Comparison of ENCODE assay signal across 18 cellular contexts in genomic region chr17:29079433-29079832, GRCh38. TPM values are rescaled to one million over a fixed set of nuclear protein-coding genes. Genes with fewer than 3 reads are reported as not detected.
A peak's percentile ranks its signal among the peaks of the same experiment; 100 is the strongest.
DNase-seq lines count a peak whose midpoint lies in the region; ATAC-seq, FAIRE-seq and TF ChIP-seq lines count a peak whose summit lies in the region.
"Had no signal": no experiment of that assay in that cellular context is flagged by ENCODE, and none has a peak within 500 bp of the region (broad histone marks: within the 10 kb centered on the region; RNA-seq: fewer than 3 reads in every experiment).

No MANE protein-coding gene starts in this region.

- 96% methylated on average over 12 of the region's 16 CpGs for WGBS in HepG2 (ENCODE audit: low lambda C conversion rate)
- 100% methylated on average over 1 of the region's 16 CpGs for WGBS in right lobe of liver (ENCODE audit: insufficient coverage, low coverage, low lambda C conversion rate, missing lambda C conversion rate)
- WGBS in neuronal stem cell (ENCODE audit: extremely low coverage in 2 of 2, insufficient read length in 2 of 2, insufficient replicate concordance in 1 of 2), 2 donors: no CpG with 5 or more reads among the region's 16 CpGs
- 92 to 94% methylated on average over 16 of the region's 16 CpGs for WGBS in aorta, 2 donors

- no peak overlapping the region for H3K9ac ChIP-seq in HepG2 (ENCODE audit: insufficient read depth, low read depth, low read length)
- no peak overlapping the region for H3K9ac ChIP-seq in neuronal stem cell (ENCODE audit: low read depth, low read length, poor library complexity)
- H3K9ac ChIP-seq: GM23248 had no signal

- H3K36me3 Mint-ChIP-seq in activated CD4-positive, alpha-beta T cell treated with anti-CD3 and anti-CD28 coated beads, Interleukin-2, amount 10 ng/mL, durations not matched to agents 7 days and 5 days (ENCODE audit: low read depth): peaks cover 15% of the 10 kb centered on the region

- H2BK15ac ChIP-seq in neuronal stem cell (ENCODE audit: low read length): no peak overlapping the region

- no peak overlapping the region for H4K91ac ChIP-seq in neuronal stem cell (ENCODE audit: low read depth, low read length, poor library complexity)

- no peak overlapping the region for H3K14ac ChIP-seq in neuronal stem cell (ENCODE audit: low read length)

- H2BK12ac ChIP-seq in neuronal stem cell (ENCODE audit: low read length): no peak overlapping the region

- no peak overlapping the region for H3K18ac ChIP-seq in neuronal stem cell (ENCODE audit: low read length)

- H3K79me2 ChIP-seq in HepG2 (ENCODE audit: insufficient read depth, low read length): no peaks in the 10 kb centered on the region

- POLR2A ChIA-PET in HepG2 (lab: Yijun Ruan, JAX): no interaction called here
- POLR2A ChIA-PET in activated CD4-positive, alpha-beta T cell treated with anti-CD3 and anti-CD28 coated beads, Interleukin-2, amount 10 ng/mL, durations not matched to agents 7 days and 5 days (lab: Charles Lee): no interaction called here

- in situ Hi-C loops in HepG2 (cut with HindIII; ENCODE audit: extremely low pct_ligation_motif_present, low pct_unique_long_range_greater_than_20kb): no loop called here
- in situ Hi-C loops in GM13976 (cut with MboI; ENCODE audit: low sequenced_read_pairs, unreplicated experiment): no loop called here

- BruUV-seq in HepG2 (replicated peaks; lab: Mats Ljungman, UMichigan): no TSS peak

- H3K27ac ChIP-seq in HepG2 (ENCODE audit: extremely low read length, insufficient read depth, low read length): no peak overlapping the region
- no peak overlapping the region for H3K27ac ChIP-seq in right lobe of liver
- H3K27ac ChIP-seq in caudate nucleus (ENCODE audit: low read depth, low read length): peak overlapping the region; percentile 77
- no peak overlapping the region for H3K27ac ChIP-seq in neuronal stem cell (replicated peaks; ENCODE audit: low read length)
- H3K27ac ChIP-seq in aorta (ENCODE audit: low read depth in 1 of 2, low read length in 2 of 2): no peak overlapping the region
- H3K27ac ChIP-seq: GM23248 had no signal

- H3K9me3 ChIP-seq in HepG2 (ENCODE audit: low read length): no peaks in the 10 kb centered on the region
- no peaks in the 10 kb centered on the region for H3K9me3 ChIP-seq in right lobe of liver
- no peaks in the 10 kb centered on the region for H3K9me3 ChIP-seq in neuronal stem cell (replicated peaks in 1 of 2; ENCODE audit: control insufficient read depth in 2 of 2, insufficient read depth in 1 of 2, low read depth in 1 of 2, low read length in 2 of 2)
- no peaks in the 10 kb centered on the region for H3K9me3 ChIP-seq in aorta (ENCODE audit: control insufficient read depth, low read length)

- no peak for FAIRE-seq in HepG2 (lab: Jason Lieb, UNC)
- FAIRE-seq: GM12891, K562 had no signal

- H3K36me3 ChIP-seq in HepG2 (replicated peaks in 1 of 2; ENCODE audit: control insufficient read depth in 1 of 2, insufficient read depth in 2 of 2, low read length in 2 of 2) (peaks cover 10 to 36% of the 10 kb centered on the region in 2 experiments), right lobe of liver (peaks cover 0 to 59% (median 20%) of the 10 kb centered on the region in 4 donors), neuronal stem cell (replicated peaks in 1 of 2; ENCODE audit: control insufficient read depth in 2 of 2, insufficient read depth in 2 of 2, low read length in 2 of 2) (peaks cover 7 to 53% of the 10 kb centered on the region in 2 donors), aorta (ENCODE audit: control insufficient read depth in 1 of 2, insufficient read depth in 2 of 2, low read length in 1 of 2) (peaks cover 0 to 11% of the 10 kb centered on the region in 2 donors)

- H2BK5ac ChIP-seq in neuronal stem cell (ENCODE audit: low read length): no peak overlapping the region

- H4K8ac ChIP-seq in neuronal stem cell (ENCODE audit: low read depth, low read length): no peak overlapping the region

- H3K23ac ChIP-seq in neuronal stem cell (ENCODE audit: low read depth, low read length, poor library complexity): peak overlapping the region; percentile 70

- intact Hi-C loops in HepG2 (cut with micrococcal nuclease; ENCODE audit: unreplicated experiment): loop anchor here (5.0 to 10.0 kb wide), 2 partner anchors 37 to 115 kb away; partner anchors contain the start of gene PIPOX
- intact Hi-C loops in right lobe of liver (cut with DNase I): no loop called here
- intact Hi-C loops in aorta (cut with DNase I): no loop called here

- peaks cover 24% of the 10 kb centered on the region for H3K4me1 ChIP-seq in HepG2 (ENCODE audit: insufficient read depth, low read length)
- H3K4me1 ChIP-seq in right lobe of liver: peaks cover 0 to 9% (median 0%) of the 10 kb centered on the region in 4 donors
- H3K4me1 ChIP-seq in neuronal stem cell (ENCODE audit: control insufficient read depth in 2 of 2, insufficient read depth in 1 of 2, low read depth in 1 of 2, low read length in 2 of 2): peaks cover 0 to 4% of the 10 kb centered on the region in 2 donors
- H3K4me1 ChIP-seq in aorta (ENCODE audit: control insufficient read depth in 1 of 2, insufficient read depth in 2 of 2, low read length in 2 of 2): no peaks in the 10 kb centered on the region

- TF ChIP-seq POLR2A in HepG2 (IDR thresholded peaks at IDR 0.05; ENCODE audit: insufficient read depth in 1 of 2, low read depth in 2 of 2, low read length in 2 of 2): no peak
- TF ChIP-seq POLR2A in right lobe of liver (IDR thresholded peaks at IDR 0.05): no peak

- ATAC-seq in HepG2 (no peak), right lobe of liver (no peak), aorta (ENCODE audit: low FRiP score) (no peak)
- ATAC-seq: K562 had no signal

- no peaks in the 10 kb centered on the region for H3K79me1 ChIP-seq in neuronal stem cell (ENCODE audit: low read depth, low read length)

- H3K4me2 ChIP-seq in HepG2 (ENCODE audit: low read depth, low read length) (no peak overlapping the region), neuronal stem cell (ENCODE audit: insufficient read depth, low read length, poor library complexity, severe bottlenecking) (no peak overlapping the region)

- H3K4me1 Mint-ChIP-seq in activated CD4-positive, alpha-beta T cell treated with anti-CD3 and anti-CD28 coated beads, Interleukin-2, amount 10 ng/mL, durations not matched to agents 7 days and 5 days: no peaks in the 10 kb centered on the region
- H3K4me1 Mint-ChIP-seq: B cell had no signal

- no peak overlapping the region for H3K4ac ChIP-seq in neuronal stem cell (ENCODE audit: low read length)

- H3K9me3 Mint-ChIP-seq in activated CD4-positive, alpha-beta T cell treated with anti-CD3 and anti-CD28 coated beads, Interleukin-2, amount 10 ng/mL, durations not matched to agents 7 days and 5 days: no peaks in the 10 kb centered on the region
- H3K9me3 Mint-ChIP-seq: CD4-positive, alpha-beta T cell; HFFc6 had no signal

- H2AK5ac ChIP-seq in neuronal stem cell (ENCODE audit: low read depth, low read length): peak overlapping the region; percentile 10

- no peak overlapping the region for H2AFZ ChIP-seq in HepG2 (ENCODE audit: low read length)
- no peak overlapping the region for H2AFZ ChIP-seq in neuronal stem cell (ENCODE audit: low read length)
- H2AFZ ChIP-seq: GM23248 had no signal

- H3K4me3 ChIP-seq in HepG2 (replicated peaks in 1 of 3; ENCODE audit: insufficient read depth in 1 of 3, low read depth in 2 of 3, low read length in 3 of 3) (no peak overlapping the region), right lobe of liver (no peak overlapping the region), neuronal stem cell (ENCODE audit: low read length in 2 of 2) (no peak overlapping the region), aorta (ENCODE audit: low read length in 2 of 2) (no peak overlapping the region)
- H3K4me3 ChIP-seq: GM23248, K562 had no signal

- no peaks in the 10 kb centered on the region for H3K27me3 Mint-ChIP-seq in activated CD4-positive, alpha-beta T cell treated with anti-CD3 and anti-CD28 coated beads, Interleukin-2, amount 10 ng/mL, durations not matched to agents 7 days and 5 days
- H3K27me3 Mint-ChIP-seq: B cell; CD4-positive, alpha-beta T cell had no signal

- peaks cover 5% of the 10 kb centered on the region; the same call in 1 of the 2 replicates for H4K20me1 ChIP-seq in HepG2 (ENCODE audit: insufficient read depth, low read length)

- H3K27me3 ChIP-seq in HepG2 (ENCODE audit: control insufficient read depth in 1 of 2, insufficient read depth in 2 of 2, low read length in 2 of 2) (no peaks in the 10 kb centered on the region), right lobe of liver (no peaks in the 10 kb centered on the region), neuronal stem cell (ENCODE audit: control insufficient read depth in 3 of 3, insufficient read depth in 3 of 3, low read depth in 1 of 3, low read length in 3 of 3) (no peaks in the 10 kb centered on the region), aorta (ENCODE audit: control insufficient read depth in 1 of 2, insufficient read depth in 2 of 2, low read length in 1 of 2) (no peaks in the 10 kb centered on the region)

- no peak for TF ChIP-seq RAD21 in HepG2 (CRISPR knock-in tag; IDR thresholded peaks at IDR 0.05)

- no peak overlapping the region for H2BK120ac ChIP-seq in neuronal stem cell (ENCODE audit: low read depth, low read length)

- TF ChIP-seq EP300 in HepG2 (IDR thresholded peaks at IDR 0.05; ENCODE audit: low read depth in 2 of 2, low read length in 2 of 2) (no peak), HepG2 (CRISPR knock-in tag; IDR thresholded peaks at IDR 0.05; ENCODE audit: borderline replicate concordance) (no peak)

- DNase-seq in HepG2 (ENCODE audit: low spot score) (no peak), right lobe of liver (no peak), caudate nucleus (lab: John Stamatoyannopoulos, UW) (no peak), neuronal stem cell (ENCODE audit: low spot score) (no peak), GM13976 (ENCODE audit: low spot score) (no peak), aorta (no peak)
- DNase-seq in activated CD4-positive, alpha-beta T cell treated with anti-CD3 and anti-CD28 coated beads, Interleukin-2, amount 10 ng/mL, durations not matched to agents 7 days and 5 days: no peak
- DNase-seq in activated effector memory CD4-positive, alpha-beta T cell treated with Interleukin-2 at 50 U/mL for 16 hours: no peak
- DNase-seq: 8988T; Calu3; CD4-positive, alpha-beta T cell; DMS 273 treated with DMSO at 0.1 percent for 48 hours; GM23248; HFFc6 had no signal

- no peak for TF ChIP-seq CTCF in HepG2 (CRISPR knock-in tag; IDR thresholded peaks at IDR 0.05)
- no peak for TF ChIP-seq CTCF in right lobe of liver (IDR thresholded peaks at IDR 0.05)
- no peak for TF ChIP-seq CTCF in GM13976 (IDR thresholded peaks at IDR 0.05; ENCODE audit: borderline replicate concordance, control extremely low read depth, extremely low read depth, insufficient read depth, missing control alignments)

- no peak overlapping the region for H3K4me3 Mint-ChIP-seq in activated CD4-positive, alpha-beta T cell treated with anti-CD3 and anti-CD28 coated beads, Interleukin-2, amount 10 ng/mL, durations not matched to agents 7 days and 5 days
- H3K4me3 Mint-ChIP-seq: B cell; CD4-positive, alpha-beta T cell; HFFc6 had no signal

- CTCF ChIA-PET in HepG2 (lab: Yijun Ruan, JAX; ENCODE audit: low intra/inter-chr PET ratio, low total read pairs): no interaction called here
- CTCF ChIA-PET in activated CD4-positive, alpha-beta T cell treated with anti-CD3 and anti-CD28 coated beads, Interleukin-2, amount 10 ng/mL, durations not matched to agents 7 days and 5 days (lab: Charles Lee): interaction anchor here (1.8 kb wide), 1 partner anchor 33 kb away, joined by 4 read pairs; no protein-coding TSS in a partner anchor

- H3K27ac Mint-ChIP-seq in activated CD4-positive, alpha-beta T cell treated with anti-CD3 and anti-CD28 coated beads, Interleukin-2, amount 10 ng/mL, durations not matched to agents 7 days and 5 days: no peak overlapping the region
- H3K27ac Mint-ChIP-seq: B cell; CD4-positive, alpha-beta T cell; HFFc6 had no signal

RNA-seq across cellular contexts. Expression of gene PIPOX, which starts 36.5 kb away (rescaled TPM):
- total RNA-seq in HepG2 (2016; rRNA removed; fragmentation: Illumina TruSeq; extraction: Trizol): 87.3 and 118 TPM in 2 replicates
- total RNA-seq in HepG2 (2016; cell fraction: cytosol; rRNA removed; fragmentation: Illumina TruSeq; extraction: Trizol; ENCODE audit: low read depth): 26.7 and 31.6 TPM in 2 replicates
- 88.1 and 122 TPM in 2 replicates for total RNA-seq in HepG2 (2016; cell fraction: insoluble cytoplasmic fraction; rRNA removed; fragmentation: Illumina TruSeq; extraction: Trizol)
- 58.6 and 66.6 TPM in 2 replicates for total RNA-seq in HepG2 (2016; cell fraction: membrane; rRNA removed; fragmentation: Illumina TruSeq; extraction: Trizol)
- total RNA-seq in HepG2 (2016; cell fraction: nucleus; rRNA removed; fragmentation: Illumina TruSeq; extraction: Trizol): 44.6 and 56.3 TPM in 2 replicates
- polyA plus RNA-seq in HepG2 (2011; rRNA removed): 154 and 170 TPM in 2 replicates
- polyA plus RNA-seq in HepG2 (2011; cell fraction: cytosol; rRNA removed): 162 and 171 TPM in 2 replicates
- 53.1 and 70.6 TPM in 2 replicates for polyA plus RNA-seq in HepG2 (2011; cell fraction: nucleus; rRNA removed)
- 126 and 138 TPM in 2 replicates for polyA plus RNA-seq in HepG2 (2012)
- polyA plus RNA-seq in HepG2 (2016; cell fraction: cytosol; fragmentation: Illumina TruSeq; extraction: Trizol; ENCODE audit: low read depth): 27.0 and 31.1 TPM in 2 replicates
- polyA plus RNA-seq in HepG2 (2016; cell fraction: insoluble cytoplasmic fraction; fragmentation: Illumina TruSeq; extraction: Trizol; ENCODE audit: low read depth): 141 and 149 TPM in 2 replicates
- polyA plus RNA-seq in HepG2 (2016; cell fraction: membrane; fragmentation: Illumina TruSeq; extraction: Trizol; ENCODE audit: low read depth): 56.2 and 67.0 TPM in 2 replicates
- 75.2 and 77.3 TPM in 2 replicates for polyA plus RNA-seq in HepG2 (2016; cell fraction: nucleus; fragmentation: Illumina TruSeq; extraction: Trizol; ENCODE audit: insufficient read depth, low read depth)
- polyA minus RNA-seq in HepG2 (2011; rRNA and poly(A)+ RNA removed; ENCODE audit: low replicate concordance): 19.4 and 304 TPM in 2 replicates
- 55.4 and 68.2 TPM in 2 replicates for polyA minus RNA-seq in HepG2 (2011; cell fraction: cytosol; rRNA and poly(A)+ RNA removed)
- polyA minus RNA-seq in HepG2 (2011; cell fraction: nucleus; rRNA and poly(A)+ RNA removed): 58.6 and 76.2 TPM in 2 replicates
- total RNA-seq in right lobe of liver: 100 to 1,000 TPM; 167 to 322 (median 226) TPM
- polyA plus RNA-seq in neuronal stem cell (2013, experiment 1 of 2): 2.7 TPM
- 2.9 TPM for polyA plus RNA-seq in neuronal stem cell (2013, experiment 2 of 2)
- 1 to 10 TPM; 1.6 to 2.1 TPM for total RNA-seq in aorta
- polyA plus RNA-seq in aorta: 1 to 10 TPM; 2.0 to 2.4 TPM
- 1 to 10 TPM; 1.6 to 1.7 TPM for total RNA-seq in activated CD4-positive, alpha-beta T cell treated with anti-CD3 and anti-CD28 coated beads, Interleukin-2, amount 10 ng/mL, durations not matched to agents 7 days and 5 days
- total RNA-seq: G401, GM23248 had no signal
- polyA plus RNA-seq: GM23248 had no signal

Comparison
In these comparisons a context has a peak if more than half of its experiments do, and no peak if none do; other contexts are left out.
1. RNA of gene PIPOX, which starts 36.5 kb away (total RNA-seq): 167 to 322 TPM in right lobe of liver and 26.7 to 122 TPM in HepG2; 1.6 to 2.1 TPM in aorta and 1.6 to 1.7 TPM in activated CD4-positive, alpha-beta T cell treated with anti-CD3 and anti-CD28 coated beads, Interleukin-2, amount 10 ng/mL, durations not matched to agents 7 days and 5 days; every median in the first group is over 4 times any median in the second.